Comparison of ENCODE assay signal across 23 cellular contexts in genomic region chr2:147250652-147251356, GRCh38.
DNase-seq lines count a peak whose midpoint lies in the region; ATAC-seq and TF ChIP-seq lines count a peak whose summit lies in the region.
"Had no signal": no experiment of that assay in that cellular context is flagged by ENCODE, and none has a peak within 500 bp of the region (broad histone marks: within the 10 kb centered on the region; RNA-seq: fewer than 3 reads in every experiment).

No MANE protein-coding gene starts in this region.

- intact Hi-C loops in left colon (cut with DNase I, micrococcal nuclease): no loop called here

- no peak overlapping the region for H3K27ac Mint-ChIP-seq in neural progenitor cell
- H3K27ac Mint-ChIP-seq: CD14-positive monocyte, T-helper 17 cell had no signal

- H3K9me3 Mint-ChIP-seq in neural progenitor cell: peaks cover 6% of the 10 kb centered on the region

- no peaks in the 10 kb centered on the region for H3K4me1 ChIP-seq in neural progenitor cell

- no peak overlapping the region for H2AFZ ChIP-seq in neural progenitor cell (replicated peaks)

- peak; percentile 3 for DNase-seq in GM12865 (ENCODE audit: low read depth)
- DNase-seq in neural progenitor cell (ENCODE audit: low spot score): no peak
- no peak for DNase-seq in epidermal melanocyte (ENCODE audit: insufficient read length, low spot score)
- DNase-seq in left colon: no peak
- DNase-seq in NK-92 (lab: John Stamatoyannopoulos, UW; ENCODE audit: unreplicated experiment): no peak
- DNase-seq: activated naive CD4-positive, alpha-beta T cell treated with Interleukin-2 at 50 U/mL for 16 hours; DMS79; IMR-90; islet precursor cell; mesendoderm; NCI-H2171 treated with DMSO at 0.1 percent for 48 hours; NK-92 treated with Interleukin-12 subunit alpha and Interleukin-12 subunit beta, amount 100 ng/mL, for 24 hours; right cardiac atrium; stimulated activated CD4-positive, alpha-beta T cell treated with anti-CD3 and anti-CD28 coated beads, Interleukin-1b, Interleukin-23, amount 100 ng/mL, for 48 hours; T-helper 17 cell had no signal

- H3F3A ChIP-seq in neural progenitor cell (ENCODE audit: low read depth): no peaks in the 10 kb centered on the region

- H3K36me3 Mint-ChIP-seq in neural progenitor cell: no peaks in the 10 kb centered on the region
- H3K36me3 Mint-ChIP-seq: CD14-positive monocyte had no signal

- H3K4me3 ChIP-seq in GM12865 (ENCODE audit: low read depth, low read length): no peak overlapping the region
- no peak overlapping the region for H3K4me3 ChIP-seq in neural progenitor cell
- H3K4me3 ChIP-seq: coronary artery had no signal

- no peak overlapping the region for H3K27ac ChIP-seq in neural progenitor cell
- H3K27ac ChIP-seq: 22Rv1, coronary artery had no signal

- no peaks in the 10 kb centered on the region for H3K36me3 ChIP-seq in neural progenitor cell

- H4K20me1 ChIP-seq in neural progenitor cell (ENCODE audit: low read depth): no peaks in the 10 kb centered on the region

- no peaks in the 10 kb centered on the region for H3K4me1 Mint-ChIP-seq in neural progenitor cell
- H3K4me1 Mint-ChIP-seq: CD14-positive monocyte, T-helper 17 cell had no signal

- H3K79me2 ChIP-seq in neural progenitor cell (ENCODE audit: low read depth): no peaks in the 10 kb centered on the region

- H3K9me3 ChIP-seq in neural progenitor cell (ENCODE audit: low read depth): no peaks in the 10 kb centered on the region

- no peak overlapping the region for H3K4me2 ChIP-seq in neural progenitor cell

- H3K4me3 Mint-ChIP-seq in neural progenitor cell: no peak overlapping the region
- H3K4me3 Mint-ChIP-seq: CD14-positive monocyte, neural crest cell, T-helper 17 cell had no signal

- TF ChIP-seq CTCF in GM12865 (IDR thresholded peaks at IDR 0.05; ENCODE audit: insufficient read depth, low read depth, low read length, missing control alignments): no peak
- no peak for TF ChIP-seq CTCF in neural progenitor cell (IDR thresholded peaks at IDR 0.05)

- no peak overlapping the region for H3K9ac ChIP-seq in neural progenitor cell

- H3K27me3 ChIP-seq in neural progenitor cell: no peaks in the 10 kb centered on the region

- ATAC-seq in GM19324 (IDR thresholded peaks at IDR 0.05; ENCODE audit: low FRiP score, unreplicated experiment) (peak; percentile 40), HG02642 (IDR thresholded peaks at IDR 0.05; ENCODE audit: poor library complexity, unreplicated experiment) (peak; percentile 70), HG03196 (IDR thresholded peaks at IDR 0.05; ENCODE audit: unreplicated experiment) (peak; percentile 87), left colon (no peak)
- ATAC-seq: activated CD4-positive, CD25-positive, alpha-beta regulatory T cell treated with anti-CD3 and anti-CD28 coated beads, Interleukin-2, amount 50 U/mL, for 24 hours; right cardiac atrium; T-helper 17 cell had no signal

- no peaks in the 10 kb centered on the region for H3K27me3 Mint-ChIP-seq in neural progenitor cell (ENCODE audit: insufficient read depth, low read depth)
- H3K27me3 Mint-ChIP-seq: T-helper 17 cell had no signal
